In the genomic region with DNA sequence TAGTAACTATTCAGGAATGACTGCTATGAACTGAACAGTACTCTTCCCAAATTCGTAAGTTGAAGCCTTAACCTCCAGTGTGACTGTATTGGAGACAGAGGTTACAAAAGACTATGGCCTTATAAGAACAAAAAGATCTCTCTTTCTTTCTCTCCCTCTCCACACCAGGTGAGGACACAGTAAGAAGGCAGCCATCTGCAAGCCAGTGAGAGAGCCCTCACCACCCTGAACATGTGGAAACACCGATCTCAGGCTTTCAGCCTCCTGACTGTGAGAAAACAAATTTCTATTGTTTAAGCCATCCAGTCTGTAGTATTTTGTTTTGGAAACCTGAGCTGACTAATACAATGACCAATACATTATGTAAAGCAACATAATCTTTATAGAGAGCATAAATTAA, we compare ENCODE assay signal across 26 cellular contexts.
"Had no signal": no experiment of that assay in that cellular context is flagged by ENCODE, and none has a peak within 500 bp of the region (broad histone marks: within the 10 kb centered on the region; RNA-seq: fewer than 3 reads in every experiment).

No MANE protein-coding gene starts in this region.

- H3K4me2 ChIP-seq: hepatocyte had no signal

- H3K4me1 ChIP-seq: body of pancreas, gastroesophageal sphincter, stomach, tibial artery, upper lobe of right lung had no signal

- FAIRE-seq: colon, keratinocyte had no signal

- H3K9me3 Mint-ChIP-seq: stimulated activated naive B cell treated with anti-CD40 and anti-IgM and Interleukin-4, amounts not matched to agents 10 μg/mL and 1 μg/mL and 100 μg/mL, for 72 hours had no signal

- H3K27me3 ChIP-seq: body of pancreas, gastroesophageal sphincter, hepatocyte, stomach, tibial artery, upper lobe of right lung had no signal

- H2AFZ ChIP-seq: hepatocyte had no signal

- H3K36me3 Mint-ChIP-seq: activated naive CD8-positive, alpha-beta T cell; natural killer cell; stimulated activated naive B cell treated with anti-CD40 and anti-IgM and Interleukin-4, amounts not matched to agents 10 μg/mL and 1 μg/mL and 100 μg/mL, for 72 hours had no signal

- H3K9me3 ChIP-seq: body of pancreas, gastroesophageal sphincter, tibial artery, upper lobe of right lung had no signal

- H3K27ac ChIP-seq: body of pancreas, gastroesophageal sphincter, hepatocyte, stomach, tibial artery, upper lobe of right lung, VCaP had no signal

- H3K36me3 ChIP-seq: gastroesophageal sphincter, stomach, tibial artery, upper lobe of right lung had no signal

- ATAC-seq: activated CD4-positive, CD25-positive, alpha-beta regulatory T cell treated with anti-CD3 and anti-CD28 coated beads, Interleukin-2, amount 50 U/mL, for 24 hours; body of pancreas; gastroesophageal sphincter; left cardiac atrium; natural killer cell; right cardiac atrium; stimulated activated naive B cell treated with anti-CD40 and anti-IgM and Interleukin-4, amounts not matched to agents 10 μg/mL and 1 μg/mL and 100 μg/mL, for 72 hours; upper lobe of right lung had no signal

- H3K79me2 ChIP-seq: hepatocyte had no signal

- H3K27ac Mint-ChIP-seq: activated naive CD8-positive, alpha-beta T cell; natural killer cell; stimulated activated naive B cell treated with anti-CD40 and anti-IgM and Interleukin-4, amounts not matched to agents 10 μg/mL and 1 μg/mL and 100 μg/mL, for 72 hours had no signal

- DNase-seq: activated CD4-positive, alpha-beta T cell treated with anti-CD3 and anti-CD28 coated beads for 48 hours; activated CD4-positive, alpha-beta T cell treated with anti-CD3 and anti-CD28 coated beads, Interleukin-2, amount 50 U/mL, for 48 hours; activated CD8-positive, alpha-beta memory T cell treated with anti-CD3 and anti-CD28 coated beads for 24 hours; activated effector memory CD4-positive, alpha-beta T cell treated with Interleukin-2 at 50 U/mL for 16 hours; activated naive CD4-positive, alpha-beta T cell treated with Interleukin-2 at 50 U/mL for 16 hours; anterior cingulate cortex; body of pancreas; dermis blood vessel endothelial cell; effector CD4-positive, alpha-beta T cell; left cardiac atrium; natural killer cell; posterior cingulate gyrus; right cardiac atrium; stimulated activated CD4-positive, alpha-beta T cell treated with anti-CD3 and anti-CD28 coated beads, Interleukin-15, amount 100 ng/mL, for 24 hours; stimulated activated CD4-positive, alpha-beta T cell treated with anti-CD3 and anti-CD28 coated beads, Interleukin-2, amount 100 ng/mL, for 24 hours; stimulated activated naive B cell treated with anti-CD40 and anti-IgM and Interleukin-4, amounts not matched to agents 10 μg/mL and 1 μg/mL and 100 μg/mL, for 72 hours; stomach; tibial artery; upper lobe of right lung had no signal

- H3K4me1 Mint-ChIP-seq: natural killer cell; stimulated activated naive B cell treated with anti-CD40 and anti-IgM and Interleukin-4, amounts not matched to agents 10 μg/mL and 1 μg/mL and 100 μg/mL, for 72 hours had no signal

- H3K4me3 ChIP-seq: body of pancreas, gastroesophageal sphincter, hepatocyte, stomach, tibial artery, upper lobe of right lung had no signal

- H3K4me3 Mint-ChIP-seq: activated naive CD8-positive, alpha-beta T cell; natural killer cell; stimulated activated naive B cell treated with anti-CD40 and anti-IgM and Interleukin-4, amounts not matched to agents 10 μg/mL and 1 μg/mL and 100 μg/mL, for 72 hours had no signal

- H3K27me3 Mint-ChIP-seq: activated naive CD8-positive, alpha-beta T cell; stimulated activated naive B cell treated with anti-CD40 and anti-IgM and Interleukin-4, amounts not matched to agents 10 μg/mL and 1 μg/mL and 100 μg/mL, for 72 hours had no signal
